9 cellular contexts compared by ENCODE assay signal in the genomic region with DNA sequence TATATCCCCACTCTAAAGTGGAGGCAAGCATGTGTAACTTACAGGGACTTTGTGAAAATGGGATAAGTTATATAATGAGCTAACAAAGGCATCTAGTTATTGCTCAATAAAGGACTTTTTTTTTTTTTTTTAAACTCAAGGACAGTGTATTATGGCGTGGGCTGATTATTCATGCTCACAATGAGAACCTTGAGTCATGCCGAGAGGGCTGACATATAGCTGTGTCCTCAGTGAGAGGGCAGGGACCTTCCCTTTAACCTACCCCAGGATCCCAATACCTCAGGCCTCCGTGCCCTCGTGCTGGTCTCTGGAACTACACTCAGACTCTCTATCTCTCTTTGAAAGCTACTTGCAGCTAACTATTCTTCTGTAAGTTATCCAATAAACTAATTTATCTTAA.
DNase-seq lines count a peak whose midpoint lies in the region; ATAC-seq and TF ChIP-seq lines count a peak whose summit lies in the region.
"Had no signal": no experiment of that assay in that cellular context is flagged by ENCODE, and none has a peak within 500 bp of the region (broad histone marks: within the 10 kb centered on the region; RNA-seq: fewer than 3 reads in every experiment).

No MANE protein-coding gene starts in this region.

- H3K9me3 ChIP-seq in left ventricle myocardium inferior (replicated peaks) (peaks cover 4% of the 10 kb centered on the region), right atrium auricular region (no peaks in the 10 kb centered on the region), vagina (no peaks in the 10 kb centered on the region), spleen (peaks cover 0 to 17% (median 6%) of the 10 kb centered on the region in 8 donors)
- H3K9me3 ChIP-seq: ovary had no signal

- H3K27me3 ChIP-seq in left ventricle myocardium inferior (ENCODE audit: low read depth) (no peaks in the 10 kb centered on the region), right atrium auricular region (no peaks in the 10 kb centered on the region), vagina (no peaks in the 10 kb centered on the region), spleen (replicated peaks in 1 of 7) (no peaks in the 10 kb centered on the region)
- H3K27me3 ChIP-seq: ovary had no signal

- TF ChIP-seq POLR2A in vagina (IDR thresholded peaks at IDR 0.05) (no peak), spleen (IDR thresholded peaks at IDR 0.05) (no peak)

- ATAC-seq in Right ventricle myocardium inferior (peak; percentile 63), GM21381 (IDR thresholded peaks at IDR 0.05; ENCODE audit: unreplicated experiment) (no peak)
- ATAC-seq in activated T-cell treated with anti-CD3 and anti-CD28 coated beads, Interleukin-2, amount 50 U/mL, for 4 hours: peak; percentile 68 to 70

- H3K4me3 ChIP-seq in left ventricle myocardium inferior: no peak overlapping the region
- no peak overlapping the region for H3K4me3 ChIP-seq in right atrium auricular region
- no peak overlapping the region for H3K4me3 ChIP-seq in vagina
- no peak overlapping the region for H3K4me3 ChIP-seq in spleen
- H3K4me3 ChIP-seq: ovary had no signal

- H3K27ac ChIP-seq in left ventricle myocardium inferior (replicated peaks): no peak overlapping the region
- H3K27ac ChIP-seq in right atrium auricular region: peak overlapping the region; percentile 19 to 43
- H3K27ac ChIP-seq in vagina: peak overlapping the region; percentile 54
- H3K27ac ChIP-seq in spleen: peak overlapping the region in 2 of 8 donors; percentile 38 to 48
- H3K27ac ChIP-seq: ovary had no signal

- H3K4me1 ChIP-seq in left ventricle myocardium inferior (no peaks in the 10 kb centered on the region), right atrium auricular region (peaks cover 0 to 12% of the 10 kb centered on the region in 2 donors), vagina (peaks cover 22% of the 10 kb centered on the region), spleen (peaks cover 0 to 27% (median 18%) of the 10 kb centered on the region in 6 donors)

- TF ChIP-seq CTCF in left ventricle myocardium inferior (IDR thresholded peaks at IDR 0.05; ENCODE audit: borderline replicate concordance) (no peak), right atrium auricular region (IDR thresholded peaks at IDR 0.05) (no peak), vagina (IDR thresholded peaks at IDR 0.05) (no peak), spleen (IDR thresholded peaks at IDR 0.05 in 8 of 11, conservative IDR thresholded peaks at IDR 0.05 in 3 of 11) (no peak)

- no peak overlapping the region for H3K4me3 Mint-ChIP-seq in activated T-cell treated with anti-CD3 and anti-CD28 coated beads, Interleukin-2, amount 50 U/mL, for 4 hours

- intact Hi-C loops in Right ventricle myocardium inferior (cut with DNase I) (no loop called here), left ventricle myocardium inferior (cut with micrococcal nuclease) (no loop called here), vagina (cut with DNase I) (no loop called here), spleen (cut with DNase I; ENCODE audit: low total_unique reads) (no loop called here)

- H3K27me3 Mint-ChIP-seq in activated T-cell treated with anti-CD3 and anti-CD28 coated beads, Interleukin-2, amount 50 U/mL, for 4 hours (ENCODE audit: low read depth): no peaks in the 10 kb centered on the region

- peaks cover 4% of the 10 kb centered on the region for H3K36me3 Mint-ChIP-seq in activated T-cell treated with anti-CD3 and anti-CD28 coated beads, Interleukin-2, amount 50 U/mL, for 4 hours (ENCODE audit: insufficient read depth)

- DNase-seq in Right ventricle myocardium inferior (ENCODE audit: missing footprints) (no peak), left ventricle myocardium inferior (no peak), right atrium auricular region (ENCODE audit: low spot score) (no peak), vagina (ENCODE audit: extremely low spot score in 2 of 2) (peak in 1 of 2 donors; percentile 70), spleen (no peak), SIG-M5 (lab: John Stamatoyannopoulos, UW) (no peak)
- peak; percentile 28 for DNase-seq in activated T-cell treated with anti-CD3 and anti-CD28 coated beads, Interleukin-2, amount 50 U/mL, for 4 hours

- WGBS in spleen, 5 donors: 62 to 86% (median 70%) methylated on average over 4 of the region's 4 CpGs

- no peaks in the 10 kb centered on the region for H3K36me3 ChIP-seq in left ventricle myocardium inferior
- no peaks in the 10 kb centered on the region for H3K36me3 ChIP-seq in right atrium auricular region
- no peaks in the 10 kb centered on the region for H3K36me3 ChIP-seq in vagina
- no peaks in the 10 kb centered on the region for H3K36me3 ChIP-seq in spleen
- H3K36me3 ChIP-seq: ovary had no signal

- H3K9me3 Mint-ChIP-seq in activated T-cell treated with anti-CD3 and anti-CD28 coated beads, Interleukin-2, amount 50 U/mL, for 4 hours: no peaks in the 10 kb centered on the region

- peaks cover 87% of the 10 kb centered on the region for H3K4me1 Mint-ChIP-seq in activated T-cell treated with anti-CD3 and anti-CD28 coated beads, Interleukin-2, amount 50 U/mL, for 4 hours (ENCODE audit: low read depth)
